Comparison of ENCODE assay signal across 1 cellular context in genomic region chr19:41930926-41931592, GRCh38.
A peak's percentile ranks its signal among the peaks of the same experiment; 100 is the strongest.
TF ChIP-seq lines count a peak whose summit lies in the region.

No MANE protein-coding gene starts in this region.

TF ChIP-seq in HepG2, 621 proteins besides CTCF, POLR2A, EP300 and RAD21:
- no peak for TF ChIP-seq CBX5 (CRISPR knock-in tag; IDR thresholded peaks at IDR 0.05; ENCODE audit: borderline replicate concordance)
- TF ChIP-seq ATF3 (CRISPR knock-in tag; IDR thresholded peaks at IDR 0.05): no peak
- no peak for TF ChIP-seq ZNF7 (CRISPR knock-in tag; IDR thresholded peaks at IDR 0.05)
- peak; percentile 26; the same call in 1 of the 2 replicates for TF ChIP-seq ZMYM3 (CRISPR knock-in tag; IDR thresholded peaks at IDR 0.05)
- TF ChIP-seq ZNF615 (CRISPR knock-in tag; IDR thresholded peaks at IDR 0.05; ENCODE audit: borderline replicate concordance): no peak
- 0 out of 2 replicates have a peak, but pooled peaks have one; percentile 46 for TF ChIP-seq ZNF768 (CRISPR knock-in tag; IDR thresholded peaks at IDR 0.05)
- TF ChIP-seq ZNF282 (IDR thresholded peaks at IDR 0.05; ENCODE audit: partially characterized antibody): no peak
- TF ChIP-seq ZNF3 (CRISPR knock-in tag; IDR thresholded peaks at IDR 0.05): no peak
- TF ChIP-seq ZHX1 (CRISPR knock-in tag; IDR thresholded peaks at IDR 0.05; ENCODE audit: low read depth): no peak
- TF ChIP-seq ZNF180 (CRISPR knock-in tag; IDR thresholded peaks at IDR 0.05; ENCODE audit: borderline replicate concordance, low read depth): no peak
- TF ChIP-seq SRSF9 (IDR thresholded peaks at IDR 0.05; ENCODE audit: borderline replicate concordance, insufficient read depth, low read depth, low read length, poor library complexity, severe bottlenecking): no peak
- no peak for TF ChIP-seq ZNF264 (CRISPR knock-in tag; IDR thresholded peaks at IDR 0.05)
- TF ChIP-seq FOSL2 (CRISPR knock-in tag; IDR thresholded peaks at IDR 0.05): no peak
- no peak for TF ChIP-seq HMG20B (CRISPR knock-in tag; conservative IDR thresholded peaks at IDR 0.05)
- TF ChIP-seq ZKSCAN1 (IDR thresholded peaks at IDR 0.05; ENCODE audit: low read length): peak; percentile 98
- no peak for TF ChIP-seq ZBTB46 (CRISPR knock-in tag; IDR thresholded peaks at IDR 0.05; ENCODE audit: borderline replicate concordance)
- TF ChIP-seq ZNF556 (CRISPR knock-in tag; IDR thresholded peaks at IDR 0.05; ENCODE audit: borderline replicate concordance): no peak
- TF ChIP-seq ZNF878 (CRISPR knock-in tag; IDR thresholded peaks at IDR 0.05): no peak
- TF ChIP-seq ZSCAN29 (CRISPR knock-in tag; conservative IDR thresholded peaks at IDR 0.05): no peak
- no peak for TF ChIP-seq ERF (CRISPR knock-in tag; IDR thresholded peaks at IDR 0.05)
